Comparison of ENCODE assay signal across 20 cellular contexts in the genomic region with DNA sequence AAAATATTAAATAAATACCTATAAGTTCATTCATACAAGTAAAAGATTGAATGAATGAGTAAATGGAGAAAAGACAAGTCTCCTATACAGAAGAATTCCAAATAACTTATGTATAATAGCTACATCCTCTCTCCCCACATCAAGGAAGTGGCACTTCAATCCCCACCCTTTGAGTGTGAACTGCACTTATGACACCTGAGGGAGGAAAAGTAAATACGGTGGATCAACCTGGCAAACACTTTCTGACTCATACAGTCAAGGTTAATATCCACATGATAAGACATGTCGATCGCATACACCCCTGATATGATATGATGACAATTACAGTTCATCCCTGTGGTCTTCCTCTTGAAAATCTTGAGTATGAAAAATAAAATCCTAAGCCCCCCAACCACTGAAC. TPM values are rescaled to one million over a fixed set of nuclear protein-coding genes. Genes with fewer than 3 reads are reported as not detected.
DNase-seq lines count a peak whose midpoint lies in the region; ATAC-seq and TF ChIP-seq lines count a peak whose summit lies in the region.
"Had no signal": no experiment of that assay in that cellular context is flagged by ENCODE, and none has a peak within 500 bp of the region (broad histone marks: within the 10 kb centered on the region; RNA-seq: fewer than 3 reads in every experiment).

No MANE protein-coding gene starts in this region.

- H3K9me3 Mint-ChIP-seq in activated CD8-positive, alpha-beta memory T cell treated with anti-CD3 and anti-CD28 coated beads, Interleukin-2, amount 10 ng/mL, durations not matched to agents 7 days and 5 days (ENCODE audit: low read depth) = no peaks in the 10 kb centered on the region
- no peaks in the 10 kb centered on the region for H3K9me3 Mint-ChIP-seq in activated CD8-positive, alpha-beta T cell treated with anti-CD3 and anti-CD28 coated beads for 36 hours

- no peak for TF ChIP-seq CTCF in activated CD8-positive, alpha-beta T cell treated with anti-CD3 and anti-CD28 coated beads for 36 hours (IDR thresholded peaks at IDR 0.05)
- TF ChIP-seq CTCF in left lung (IDR thresholded peaks at IDR 0.05) = no peak

- H3K27ac ChIP-seq in left lung = no peak overlapping the region
- H3K27ac ChIP-seq: adrenal gland had no signal

- no peak overlapping the region for H3K4me3 ChIP-seq in left lung
- H3K4me3 ChIP-seq: adrenal gland, GM12878 had no signal

- no peaks in the 10 kb centered on the region for H3K27me3 Mint-ChIP-seq in activated CD8-positive, alpha-beta memory T cell treated with anti-CD3 and anti-CD28 coated beads, Interleukin-2, amount 10 ng/mL, durations not matched to agents 7 days and 5 days
- H3K27me3 Mint-ChIP-seq in activated CD8-positive, alpha-beta T cell treated with anti-CD3 and anti-CD28 coated beads for 36 hours = no peaks in the 10 kb centered on the region

- DNase-seq in activated CD8-positive, alpha-beta memory T cell treated with anti-CD3 and anti-CD28 coated beads, Interleukin-2, amount 10 ng/mL, durations not matched to agents 7 days and 5 days = no peak
- no peak for DNase-seq in activated CD8-positive, alpha-beta memory T cell treated with anti-CD3 and anti-CD28 coated beads for 24 hours
- DNase-seq in DMS53 (lab: John Stamatoyannopoulos, UW) (peak; percentile 93), left lung (no peak), NCI-H146 (lab: John Stamatoyannopoulos, UW) (no peak), middle frontal gyrus (ENCODE audit: extremely low spot score, low spot score) (no peak), dermis blood vessel endothelial cell (no peak)
- no peak for DNase-seq in activated CD8-positive, alpha-beta T cell treated with anti-CD3 and anti-CD28 coated beads for 36 hours
- DNase-seq: activated CD8-positive, alpha-beta memory T cell treated with anti-CD3 and anti-CD28 coated beads, Interleukin-2, amount 50 U/mL, for 4 hours; adrenal gland; central memory CD4-positive, alpha-beta T cell; COR-L47; effector CD8-positive, alpha-beta T cell; GDM1; Karpas-422; NCI-H1105 treated with DMSO at 0.1 percent for 48 hours; RPMI8226 had no signal

- H3K36me3 ChIP-seq in left lung = no peaks in the 10 kb centered on the region
- H3K36me3 ChIP-seq: adrenal gland had no signal

- no peak for ATAC-seq in activated CD8-positive, alpha-beta memory T cell treated with anti-CD3 and anti-CD28 coated beads, Interleukin-2, amount 10 ng/mL, durations not matched to agents 7 days and 5 days
- no peak for ATAC-seq in activated CD8-positive, alpha-beta T cell treated with anti-CD3 and anti-CD28 coated beads for 36 hours
- ATAC-seq in left lung = peak; percentile 76

- peaks cover 90% of the 10 kb centered on the region for H3K4me1 Mint-ChIP-seq in activated CD8-positive, alpha-beta memory T cell treated with anti-CD3 and anti-CD28 coated beads, Interleukin-2, amount 10 ng/mL, durations not matched to agents 7 days and 5 days
- peaks cover 89% of the 10 kb centered on the region for H3K4me1 Mint-ChIP-seq in activated CD8-positive, alpha-beta T cell treated with anti-CD3 and anti-CD28 coated beads for 36 hours (ENCODE audit: low read depth)

- peaks cover 3 to 14% of the 10 kb centered on the region in 2 donors for H3K27me3 ChIP-seq in left lung

- H3K27ac Mint-ChIP-seq in activated CD8-positive, alpha-beta memory T cell treated with anti-CD3 and anti-CD28 coated beads, Interleukin-2, amount 10 ng/mL, durations not matched to agents 7 days and 5 days = peak overlapping the region; percentile 75
- peak overlapping the region; percentile 53 for H3K27ac Mint-ChIP-seq in activated CD8-positive, alpha-beta T cell treated with anti-CD3 and anti-CD28 coated beads for 36 hours

- H3K36me3 Mint-ChIP-seq in activated CD8-positive, alpha-beta memory T cell treated with anti-CD3 and anti-CD28 coated beads, Interleukin-2, amount 10 ng/mL, durations not matched to agents 7 days and 5 days = peaks cover 84% of the 10 kb centered on the region
- peaks cover 82% of the 10 kb centered on the region for H3K36me3 Mint-ChIP-seq in activated CD8-positive, alpha-beta T cell treated with anti-CD3 and anti-CD28 coated beads for 36 hours (ENCODE audit: low read depth)

- peak overlapping the region; percentile 61 for H3K4me3 Mint-ChIP-seq in activated CD8-positive, alpha-beta memory T cell treated with anti-CD3 and anti-CD28 coated beads, Interleukin-2, amount 10 ng/mL, durations not matched to agents 7 days and 5 days
- H3K4me3 Mint-ChIP-seq in activated CD8-positive, alpha-beta T cell treated with anti-CD3 and anti-CD28 coated beads for 36 hours = peak overlapping the region; percentile 23

- POLR2A ChIA-PET in activated CD8-positive, alpha-beta T cell treated with anti-CD3 and anti-CD28 coated beads for 36 hours (lab: Charles Lee) = interaction anchor here (0.6 to 2.0 kb wide), 5 partner anchors 10 to 71 kb away, joined by 3 to 4 read pairs (median 3); partner anchors contain the start of gene SLFN13

- intact Hi-C loops in activated CD8-positive, alpha-beta T cell treated with anti-CD3 and anti-CD28 coated beads for 36 hours (cut with micrococcal nuclease) = no loop called here
- intact Hi-C loops in left lung (cut with DNase I) = no loop called here

- CTCF ChIA-PET in activated CD8-positive, alpha-beta memory T cell treated with anti-CD3 and anti-CD28 coated beads, Interleukin-2, amount 10 ng/mL, durations not matched to agents 7 days and 5 days (lab: Charles Lee) = interaction anchor here (0.9 to 2.1 kb wide), 3 partner anchors 14 to 206 kb away, joined by 3 to 8 read pairs (median 4); no protein-coding TSS in a partner anchor
- CTCF ChIA-PET in activated CD8-positive, alpha-beta T cell treated with anti-CD3 and anti-CD28 coated beads for 36 hours (lab: Charles Lee) = interaction anchor here (1.3 kb wide), 1 partner anchor 10 kb away, joined by 3 read pairs; no protein-coding TSS in a partner anchor

- H3K9me3 ChIP-seq in left lung = no peaks in the 10 kb centered on the region
- H3K9me3 ChIP-seq: adrenal gland had no signal

- H3K4me1 ChIP-seq in left lung = peaks cover 0 to 33% of the 10 kb centered on the region in 2 donors
- H3K4me1 ChIP-seq: adrenal gland had no signal

RNA-seq across cellular contexts. Expression of gene SLFN12L, which starts 18.0 kb away (rescaled TPM):
- 100 to 1,000 TPM in 1 of 2 experiments, 10 to 100 TPM in 1; 95.4 to 197 TPM for total RNA-seq in activated CD8-positive, alpha-beta memory T cell treated with anti-CD3 and anti-CD28 coated beads, Interleukin-2, amount 10 ng/mL, durations not matched to agents 7 days and 5 days
- total RNA-seq in activated CD8-positive, alpha-beta T cell treated with anti-CD3 and anti-CD28 coated beads for 36 hours = 10 to 100 TPM; 41.7 to 42.5 TPM
- total RNA-seq in left lung (1 to 10 TPM; 2.1 to 4.0 TPM), dermis blood vessel endothelial cell (under 0.01 and 0.05 TPM in 2 replicates)
- total RNA-seq: kidney epithelial cell had no signal

RNA-seq across cellular contexts. Expression of gene SLFN14, which starts 41.2 kb away (rescaled TPM):
- total RNA-seq in activated CD8-positive, alpha-beta memory T cell treated with anti-CD3 and anti-CD28 coated beads, Interleukin-2, amount 10 ng/mL, durations not matched to agents 7 days and 5 days = under 1 TPM in 1 of 2 experiments, not detected in 1; 0.07 TPM
- total RNA-seq in activated CD8-positive, alpha-beta T cell treated with anti-CD3 and anti-CD28 coated beads for 36 hours = under 1 TPM in 1 of 2 experiments, not detected in 1; 0.11 TPM
- total RNA-seq in left lung (under 1 TPM; 0.21 to 0.26 TPM), dermis blood vessel endothelial cell (not detected in 2 replicates)
- total RNA-seq: adrenal gland, kidney epithelial cell, mesenteric fat pad had no signal

RNA-seq across cellular contexts. Expression of gene PEX12, which starts 58.9 kb away (rescaled TPM):
- total RNA-seq in activated CD8-positive, alpha-beta memory T cell treated with anti-CD3 and anti-CD28 coated beads, Interleukin-2, amount 10 ng/mL, durations not matched to agents 7 days and 5 days = 1 to 10 TPM; 3.9 to 4.6 TPM
- total RNA-seq in activated CD8-positive, alpha-beta T cell treated with anti-CD3 and anti-CD28 coated beads for 36 hours = 1 to 10 TPM; 5.1 to 5.6 TPM
- total RNA-seq in left lung (1 to 10 TPM; 5.9 to 6.4 TPM), dermis blood vessel endothelial cell (3.7 and 3.9 TPM in 2 replicates)

Comparison
In these comparisons a context has a peak if more than half of its experiments do, and no peak if none do; other contexts are left out.
1. RNA of gene SLFN12L, which starts 18.0 kb away (total RNA-seq): 95.4 to 197 TPM in activated CD8-positive, alpha-beta memory T cell treated with anti-CD3 and anti-CD28 coated beads, Interleukin-2, amount 10 ng/mL, durations not matched to agents 7 days and 5 days and 41.7 to 42.5 TPM in activated CD8-positive, alpha-beta T cell treated with anti-CD3 and anti-CD28 coated beads for 36 hours; 2.1 to 4.0 TPM in left lung and under 0.01 to 0.05 TPM in dermis blood vessel endothelial cell; every median in the first group is over 4 times any median in the second.